In genomic region chr12:54207539-54208267, GRCh38 we compare ENCODE assay signal across 8 cellular contexts. TPM values are rescaled to one million over a fixed set of nuclear protein-coding genes. Genes with fewer than 3 reads are reported as not detected.
A peak's percentile ranks its signal among the peaks of the same experiment; 100 is the strongest.
DNase-seq lines count a peak whose midpoint lies in the region; ATAC-seq, FAIRE-seq and TF ChIP-seq lines count a peak whose summit lies in the region.
"Had no signal": no experiment of that assay in that cellular context is flagged by ENCODE, and none has a peak within 500 bp of the region (broad histone marks: within the 10 kb centered on the region; RNA-seq: fewer than 3 reads in every experiment).

No MANE protein-coding gene starts in this region.

- H3K9me1 ChIP-seq in endothelial cell of umbilical vein (replicated peaks; ENCODE audit: control insufficient read depth, extremely low read depth, insufficient read depth, low read length): no peaks in the 10 kb centered on the region

- dilution Hi-C loops in endothelial cell of umbilical vein (cut with MboI; ENCODE audit: extremely low pct_ligation_motif_present, low sequenced_read_pairs): no loop called here

- H3K36me3 Mint-ChIP-seq in naive thymus-derived CD4-positive, alpha-beta T cell: no peaks in the 10 kb centered on the region

- intact Hi-C loops in endothelial cell of umbilical vein (cut with micrococcal nuclease): loop anchor here (1.0 to 10.0 kb wide), 2 partner anchors 201 to 453 kb away; partner anchors contain the start of gene CISTR
- intact Hi-C loops in naive thymus-derived CD4-positive, alpha-beta T cell (cut with micrococcal nuclease): loop anchor here (1.0 to 5.0 kb wide), 3 partner anchors 10 to 505 kb away; no protein-coding TSS in a partner anchor

- H3K9ac ChIP-seq in endothelial cell of umbilical vein (replicated peaks; ENCODE audit: extremely low read depth, insufficient read depth, low read length): no peak overlapping the region

- TF ChIP-seq POLR2A in endothelial cell of umbilical vein (IDR thresholded peaks at IDR 0.05; ENCODE audit: low read depth, low read length): no peak

- CTCF ChIA-PET in endothelial cell of umbilical vein (lab: Charles Lee): interaction anchor here (0.6 to 7.9 kb wide), 32 partner anchors 8 to 463 kb away, joined by 3 to 235 read pairs (median 4); partner anchors contain the start of genes HOXC10, HOXC4, HOXC5 and HOXC6
- CTCF ChIA-PET in naive thymus-derived CD4-positive, alpha-beta T cell (lab: Charles Lee): interaction anchor here (0.6 to 6.3 kb wide), 19 partner anchors 9 to 416 kb away, joined by 3 to 71 read pairs (median 4); partner anchors contain the start of genes HOXC5 and HOXC8

- H3K27me3 ChIP-seq in endothelial cell of umbilical vein (ENCODE audit: control insufficient read depth in 2 of 2, insufficient read depth in 2 of 2, low read length in 2 of 2): peaks cover 17 to 35% of the 10 kb centered on the region in 2 experiments
- no peaks in the 10 kb centered on the region for H3K27me3 ChIP-seq in naive thymus-derived CD4-positive, alpha-beta T cell (ENCODE audit: control insufficient read depth in 2 of 2, insufficient read depth in 2 of 2, low read length in 2 of 2)

- H3K4me2 ChIP-seq in endothelial cell of umbilical vein (ENCODE audit: insufficient read depth, low read length): no peak overlapping the region

- H3K9me3 ChIP-seq in endothelial cell of umbilical vein (replicated peaks; ENCODE audit: control insufficient read depth, insufficient read depth, low read length): no peaks in the 10 kb centered on the region
- H3K9me3 ChIP-seq in naive thymus-derived CD4-positive, alpha-beta T cell (ENCODE audit: control insufficient read depth in 2 of 3, low read length in 3 of 3): no peaks in the 10 kb centered on the region

- no peaks in the 10 kb centered on the region for H3K4me1 ChIP-seq in endothelial cell of umbilical vein (ENCODE audit: control insufficient read depth, extremely low read depth, insufficient read depth, low read length)
- no peaks in the 10 kb centered on the region for H3K4me1 ChIP-seq in naive thymus-derived CD4-positive, alpha-beta T cell (ENCODE audit: control insufficient read depth in 2 of 2, insufficient read depth in 2 of 2, low read length in 2 of 2)

- no peaks in the 10 kb centered on the region for H3K9me3 Mint-ChIP-seq in naive thymus-derived CD4-positive, alpha-beta T cell

- peak overlapping the region in 1 of 9 donors; percentile 54 for H3K27ac Mint-ChIP-seq in naive thymus-derived CD4-positive, alpha-beta T cell

- H3K79me2 ChIP-seq in endothelial cell of umbilical vein (ENCODE audit: control insufficient read depth, insufficient read depth, low read length): no peaks in the 10 kb centered on the region

- peaks cover 0 to 6% (median 2%) of the 10 kb centered on the region in 7 donors for H3K4me1 Mint-ChIP-seq in naive thymus-derived CD4-positive, alpha-beta T cell

- DNase-seq in NCI-H69 (lab: John Stamatoyannopoulos, UW) (peak; percentile 86), endothelial cell of umbilical vein (ENCODE audit: low read depth, low spot score) (peak; percentile 49)
- DNase-seq in activated CD8-positive, alpha-beta memory T cell treated with anti-CD3 and anti-CD28 coated beads for 24 hours: peak; percentile 92
- DNase-seq in naive thymus-derived CD4-positive, alpha-beta T cell: peak; percentile 50 to 80 (median 59)
- peak; percentile 71 for DNase-seq in stimulated activated naive CD4-positive, alpha-beta T cell treated with Interleukin-2 at 50 U/mL for 16 hours (lab: John Stamatoyannopoulos, UW)

- FAIRE-seq in endothelial cell of umbilical vein (lab: Jason Lieb, UNC): peak; percentile 87
- FAIRE-seq: islet of Langerhans had no signal

- no peaks in the 10 kb centered on the region for H4K20me1 ChIP-seq in endothelial cell of umbilical vein (replicated peaks; ENCODE audit: control insufficient read depth, extremely low read depth, insufficient read depth, low read length)

- no peak overlapping the region for H2AFZ ChIP-seq in endothelial cell of umbilical vein (ENCODE audit: low read depth, low read length)

- no peaks in the 10 kb centered on the region for H3K36me3 ChIP-seq in endothelial cell of umbilical vein (ENCODE audit: control insufficient read depth in 2 of 2, extremely low read depth in 1 of 2, insufficient read depth in 2 of 2, low read length in 2 of 2)
- no peaks in the 10 kb centered on the region for H3K36me3 ChIP-seq in naive thymus-derived CD4-positive, alpha-beta T cell (ENCODE audit: control insufficient read depth in 2 of 3, insufficient read depth in 3 of 3, low read length in 3 of 3)

- peaks cover 26 to 61% (median 36%) of the 10 kb centered on the region in 5 donors for H3K27me3 Mint-ChIP-seq in naive thymus-derived CD4-positive, alpha-beta T cell

- BruUV-seq in endothelial cell of umbilical vein (replicated peaks; lab: Mats Ljungman, UMichigan): no TSS peak

- no peak overlapping the region for H3K27ac ChIP-seq in endothelial cell of umbilical vein (ENCODE audit: insufficient read depth, low read depth, low read length)
- no peak overlapping the region for H3K27ac ChIP-seq in naive thymus-derived CD4-positive, alpha-beta T cell (ENCODE audit: low read depth, low read length)

- H3K4me3 Mint-ChIP-seq in naive thymus-derived CD4-positive, alpha-beta T cell: no peak overlapping the region

- POLR2A ChIA-PET in endothelial cell of umbilical vein (lab: Charles Lee): no interaction called here
- POLR2A ChIA-PET in naive thymus-derived CD4-positive, alpha-beta T cell (lab: Charles Lee): interaction anchor here (0.6 to 1.0 kb wide), 2 partner anchors 66 to 195 kb away, joined by 4 to 5 read pairs; no protein-coding TSS in a partner anchor

- no peak overlapping the region for H3K4me3 ChIP-seq in endothelial cell of umbilical vein (replicated peaks in 1 of 3; ENCODE audit: insufficient read depth in 1 of 3, low read depth in 1 of 3, low read length in 3 of 3)
- H3K4me3 ChIP-seq in naive thymus-derived CD4-positive, alpha-beta T cell (ENCODE audit: low read length): no peak overlapping the region

- TF ChIP-seq CTCF in GM12872 (IDR thresholded peaks at IDR 0.05; ENCODE audit: insufficient read depth, low read depth, low read length): peak; percentile 98
- TF ChIP-seq CTCF in endothelial cell of umbilical vein (IDR thresholded peaks at IDR 0.05; ENCODE audit: extremely low read depth in 1 of 2, insufficient read depth in 1 of 2, low read depth in 1 of 2, low read length in 2 of 2): peak; percentile 79 to 93

- ATAC-seq in HG02943 (IDR thresholded peaks at IDR 0.05; ENCODE audit: low read depth, unreplicated experiment): peak; percentile 65
- peak; percentile 92 for ATAC-seq in naive thymus-derived CD4-positive, alpha-beta T cell

TF ChIP-seq in endothelial cell of umbilical vein, 7 proteins besides CTCF, POLR2A, EP300 and RAD21:
- TF ChIP-seq EZH2 (IDR thresholded peaks at IDR 0.05; ENCODE audit: borderline replicate concordance, low read depth, low read length, severe bottlenecking): no peak
- no peak for TF ChIP-seq MAX (IDR thresholded peaks at IDR 0.05; ENCODE audit: insufficient read depth, insufficient read length)
- no peak for TF ChIP-seq FOS (IDR thresholded peaks at IDR 0.05; ENCODE audit: borderline replicate concordance, insufficient read depth, low read length)
- no peak for TF ChIP-seq JUN (IDR thresholded peaks at IDR 0.05; ENCODE audit: borderline replicate concordance, insufficient read depth, insufficient read length, low read depth)
- TF ChIP-seq GATA2 (IDR thresholded peaks at IDR 0.05; ENCODE audit: insufficient read depth, insufficient read length, low read depth, low read length): no peak
- no peak for TF ChIP-seq POLR2AphosphoS5 (IDR thresholded peaks at IDR 0.05; ENCODE audit: insufficient read depth, low read depth, low read length)
- no peak for TF ChIP-seq MYC (IDR thresholded peaks at IDR 0.05; ENCODE audit: low read depth, low read length)

RNA-seq across cellular contexts. Expression of gene SMUG1, which starts 18.9 kb away (rescaled TPM):
- total RNA-seq in endothelial cell of umbilical vein: 17.5 and 17.8 TPM in 2 replicates
- 36.4 and 41.6 TPM in 2 replicates for polyA plus RNA-seq in endothelial cell of umbilical vein
- polyA plus RNA-seq in endothelial cell of umbilical vein (2011; cell fraction: cytosol; rRNA removed): 27.2 and 34.6 TPM in 2 replicates
- 13.7 and 21.1 TPM in 2 replicates for polyA plus RNA-seq in endothelial cell of umbilical vein (2011; cell fraction: nucleus; rRNA removed)
- 25.5 and 27.6 TPM in 2 replicates for polyA plus RNA-seq in endothelial cell of umbilical vein (2012)
- 17.1 and 17.2 TPM in 2 replicates for polyA minus RNA-seq in endothelial cell of umbilical vein
- polyA minus RNA-seq in endothelial cell of umbilical vein (2011; cell fraction: cytosol; rRNA and poly(A)+ RNA removed): 21.1 TPM
- 8.3 and 11.8 TPM in 2 replicates for polyA minus RNA-seq in endothelial cell of umbilical vein (2011; cell fraction: nucleus; rRNA and poly(A)+ RNA removed)
- total RNA-seq in naive thymus-derived CD4-positive, alpha-beta T cell: 10 to 100 TPM in 4 of 5 experiments, 1 to 10 TPM in 1; 9.4 to 29.9 (median 22.2) TPM
- 10 to 100 TPM; 20.6 to 25.0 TPM for polyA plus RNA-seq in naive thymus-derived CD4-positive, alpha-beta T cell
